In the genomic region with DNA sequence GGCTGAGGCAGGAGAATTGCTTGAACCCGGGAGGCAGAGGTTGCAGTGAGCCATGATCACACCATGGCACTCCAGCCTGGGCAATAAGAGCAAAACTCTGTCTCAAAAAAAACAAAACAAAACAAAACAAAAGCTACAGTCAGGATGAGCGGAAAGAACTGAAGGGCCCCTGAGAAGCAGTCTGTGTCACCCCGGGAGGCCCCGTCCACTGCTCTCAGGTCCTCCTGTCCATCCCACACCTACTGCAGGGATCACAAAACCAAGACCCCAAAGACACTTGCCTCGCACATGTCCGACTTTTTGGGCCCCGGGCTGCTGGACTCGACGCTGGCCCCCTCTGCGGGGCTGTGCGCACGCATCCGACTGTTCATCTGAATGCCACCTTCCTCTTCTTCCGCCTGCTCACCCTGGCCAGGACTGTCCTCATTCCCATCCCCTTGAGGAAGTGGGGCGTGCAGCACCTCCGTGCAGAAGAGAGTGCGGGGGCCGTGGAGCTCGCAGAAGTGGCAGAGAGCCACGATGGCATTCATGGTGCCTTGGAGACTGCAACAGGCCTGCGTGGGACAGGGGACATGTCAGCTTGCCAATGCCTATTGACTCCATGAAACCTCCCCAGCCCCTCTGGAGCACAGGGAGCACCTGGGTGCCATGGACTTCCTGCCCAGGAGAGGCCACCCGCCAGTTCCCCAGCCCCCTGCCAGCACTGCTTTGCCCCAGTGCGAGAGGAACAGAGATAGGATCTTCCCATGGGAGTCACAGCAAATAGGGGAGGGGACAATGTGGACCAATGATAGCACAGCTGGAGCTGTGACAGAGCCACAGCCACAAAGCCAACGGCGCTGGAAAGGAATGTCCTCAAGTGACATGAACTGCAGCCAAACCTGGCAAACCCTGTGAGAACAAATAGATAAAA, we compare ENCODE assay signal across 1 cellular context.
TF ChIP-seq lines count a peak whose summit lies in the region.

No MANE protein-coding gene starts in this region.

TF ChIP-seq in K562, 482 proteins besides CTCF, POLR2A, EP300 and RAD21:
- TF ChIP-seq SREBF2 (CRISPR knock-in tag; IDR thresholded peaks at IDR 0.05), result no peak
- TF ChIP-seq, protein P1, sequence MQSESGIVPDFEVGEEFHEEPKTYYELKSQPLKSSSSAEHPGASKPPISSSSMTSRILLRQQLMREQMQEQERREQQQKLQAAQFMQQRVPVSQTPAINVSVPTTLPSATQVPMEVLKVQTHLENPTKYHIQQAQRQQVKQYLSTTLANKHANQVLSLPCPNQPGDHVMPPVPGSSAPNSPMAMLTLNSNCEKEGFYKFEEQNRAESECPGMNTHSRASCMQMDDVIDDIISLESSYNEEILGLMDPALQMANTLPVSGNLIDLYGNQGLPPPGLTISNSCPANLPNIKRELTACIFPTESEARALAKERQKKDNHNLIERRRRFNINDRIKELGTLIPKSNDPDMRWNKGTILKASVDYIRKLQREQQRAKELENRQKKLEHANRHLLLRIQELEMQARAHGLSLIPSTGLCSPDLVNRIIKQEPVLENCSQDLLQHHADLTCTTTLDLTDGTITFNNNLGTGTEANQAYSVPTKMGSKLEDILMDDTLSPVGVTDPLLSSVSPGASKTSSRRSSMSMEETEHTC (IDR thresholded peaks at IDR 0.05), result no peak
- no peak for TF ChIP-seq NR2C2 (CRISPR knock-in tag; IDR thresholded peaks at IDR 0.05)
- no peak for TF ChIP-seq NR2C2 (tag; IDR thresholded peaks at IDR 0.05)
- no peak for TF ChIP-seq FOXA1 (IDR thresholded peaks at IDR 0.05; ENCODE audit: borderline replicate concordance)
- 0 out of 2 replicates have a peak, but pooled peaks have one; percentile 11 for TF ChIP-seq POLR2G (IDR thresholded peaks at IDR 0.05; ENCODE audit: low read depth, low read length)
